Comparison of ENCODE assay signal across 1 cellular context in the genomic region with DNA sequence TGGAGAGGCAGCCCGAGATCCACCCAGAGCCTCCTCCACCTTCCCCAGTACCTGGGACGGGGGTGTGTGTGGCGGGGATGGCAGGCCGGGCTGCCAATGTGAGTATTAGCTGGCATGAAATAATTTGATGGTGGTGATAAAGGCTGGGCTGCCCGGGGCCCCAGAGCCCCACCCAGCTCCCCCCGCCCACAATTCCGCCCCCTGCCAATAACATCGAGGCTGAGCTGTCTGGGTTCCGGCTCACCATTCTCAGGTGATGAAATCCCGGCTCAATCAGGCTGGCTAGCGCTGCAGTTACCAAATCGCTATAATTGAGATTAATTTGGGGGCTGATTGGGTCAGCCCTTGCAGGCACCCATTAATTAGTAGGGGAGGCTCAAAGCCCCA.
TF ChIP-seq lines count a peak whose summit lies in the region.

No MANE protein-coding gene starts in this region.

TF ChIP-seq in GM23338, 12 proteins besides CTCF, POLR2A, EP300 and RAD21 (continued from another document):
- TF ChIP-seq CREB1 (CRISPR knock-in tag; IDR thresholded peaks at IDR 0.05; ENCODE audit: low read depth) (no peak), ZNF114 (CRISPR knock-in tag; IDR thresholded peaks at IDR 0.05) (no peak)
TF ChIP-seq in GM23338: peak in this region for 0.
